1 cellular context compared by ENCODE assay signal in genomic region chr13:95955255-95955654, GRCh38.
TF ChIP-seq lines count a peak whose summit lies in the region.

No MANE protein-coding gene starts in this region.

TF ChIP-seq in WTC11, 78 proteins besides CTCF, POLR2A, EP300 and RAD21 (continued from another document):
- no peak for TF ChIP-seq FOXP4 (CRISPR knock-in tag; IDR thresholded peaks at IDR 0.05)
